In genomic region chr3:16768956-16769355, GRCh38 we compare ENCODE assay signal across 16 cellular contexts.
DNase-seq lines count a peak whose midpoint lies in the region; ATAC-seq lines count a peak whose summit lies in the region.
"Had no signal": no experiment of that assay in that cellular context is flagged by ENCODE, and none has a peak within 500 bp of the region (broad histone marks: within the 10 kb centered on the region; RNA-seq: fewer than 3 reads in every experiment).

No MANE protein-coding gene starts in this region.

- no peak overlapping the region for H2AK5ac ChIP-seq in mesendoderm (ENCODE audit: low read length)

- no peak overlapping the region for H3K4me3 ChIP-seq in mesendoderm (ENCODE audit: low read length)

- no peaks in the 10 kb centered on the region for H3K27me3 ChIP-seq in mesendoderm (ENCODE audit: insufficient read depth, low read length, poor library complexity)

- H3K9ac ChIP-seq in mesendoderm (ENCODE audit: low read length) = no peak overlapping the region

- no peaks in the 10 kb centered on the region for H3K79me2 ChIP-seq in mesendoderm (ENCODE audit: control insufficient read depth, insufficient read depth, low read length)

- no peaks in the 10 kb centered on the region for H3K4me1 ChIP-seq in mesendoderm (ENCODE audit: control insufficient read depth, low read depth, low read length)

- H3K56ac ChIP-seq in mesendoderm (ENCODE audit: low read length) = no peak overlapping the region

- no peak overlapping the region for H3K18ac ChIP-seq in mesendoderm (ENCODE audit: low read length)

- no peak overlapping the region for H2BK120ac ChIP-seq in mesendoderm (ENCODE audit: low read depth, low read length)

- no peak for ATAC-seq in HG03354 (IDR thresholded peaks at IDR 0.05; ENCODE audit: poor library complexity, severe bottlenecking, unreplicated experiment)
- ATAC-seq: SK-N-SH treated with all-trans-retinoic acid at 6 μM for 48 hours had no signal

- H3K23ac ChIP-seq in mesendoderm (ENCODE audit: low read length) = no peak overlapping the region

- H3K4ac ChIP-seq in mesendoderm (ENCODE audit: low read depth, low read length) = no peak overlapping the region

- H3K79me1 ChIP-seq in mesendoderm (ENCODE audit: low read length) = no peaks in the 10 kb centered on the region

- H3K27ac ChIP-seq in mesendoderm (ENCODE audit: low read depth, low read length) = no peak overlapping the region

- H4K8ac ChIP-seq in mesendoderm (ENCODE audit: low read depth, low read length) = no peak overlapping the region

- no peak overlapping the region for H2BK5ac ChIP-seq in mesendoderm (ENCODE audit: low read length)

- H3K4me2 ChIP-seq in mesendoderm (ENCODE audit: low read length) = no peak overlapping the region

- H4K5ac ChIP-seq in mesendoderm (ENCODE audit: low read length) = no peak overlapping the region

- H3K36me3 ChIP-seq in mesendoderm (ENCODE audit: control insufficient read depth, insufficient read depth, low read length) = no peaks in the 10 kb centered on the region

- peak; percentile 8 for DNase-seq in Daoy (ENCODE audit: low read depth)
- peak; percentile 42 for DNase-seq in NCI-H226
- peak; percentile 15 for DNase-seq in dermis blood vessel endothelial cell
- DNase-seq in mesendoderm = peak; percentile 14
- no peak for DNase-seq in superior temporal gyrus (ENCODE audit: extremely low spot score)
- DNase-seq in cerebellar cortex (ENCODE audit: low spot score) = no peak
- no peak for DNase-seq in NCI-H345 treated with DMSO at 0.1 percent for 48 hours (lab: John Stamatoyannopoulos, UW; ENCODE audit: unreplicated experiment)
- DNase-seq: activated CD4-positive, alpha-beta memory T cell treated with anti-CD3 and anti-CD28 coated beads, Interleukin-2, amount 10 ng/mL, durations not matched to agents 7 days and 5 days; cortex of kidney; hypothalamus; IMR-90; NCI-H1092 treated with DMSO at 0.1 percent for 48 hours; NCI-H2227 treated with DMSO at 0.1 percent for 48 hours; stimulated activated CD4-positive, alpha-beta T cell treated with anti-CD3 and anti-CD28 coated beads, Interleukin-4, amount 100 ng/mL, for 4 hours had no signal

- H2BK15ac ChIP-seq in mesendoderm (replicated peaks; ENCODE audit: low read depth) = no peak overlapping the region

- WGBS in mesendoderm (ENCODE audit: extremely low coverage, insufficient coverage, low lambda C conversion rate) = no CpG with 5 or more reads among the region's 1 CpG

Comparison
In these comparisons a context has a peak if more than half of its experiments do, and no peak if none do; other contexts are left out.
1. DNase-seq: peak in Daoy (single experiment), NCI-H226 (single experiment), dermis blood vessel endothelial cell (single experiment) and mesendoderm (single experiment); none in superior temporal gyrus (single experiment), cerebellar cortex (single experiment) and NCI-H345 treated with DMSO at 0.1 percent for 48 hours (single experiment).